19 cellular contexts compared by ENCODE assay signal in genomic region chr4:165458451-165458850, GRCh38.
DNase-seq lines count a peak whose midpoint lies in the region; TF ChIP-seq lines count a peak whose summit lies in the region.
"Had no signal": no experiment of that assay in that cellular context is flagged by ENCODE, and none has a peak within 500 bp of the region (broad histone marks: within the 10 kb centered on the region; RNA-seq: fewer than 3 reads in every experiment).

No MANE protein-coding gene starts in this region.

- peak; percentile 27 for DNase-seq in COLO829 (ENCODE audit: low spot score)
- DNase-seq in NCI-H69 (lab: John Stamatoyannopoulos, UW) = peak; percentile 12
- no peak for DNase-seq in chondrocyte (ENCODE audit: low spot score)
- no peak for DNase-seq in glutamatergic neuron
- DNase-seq in NCI-H2196 treated with DMSO at 0.1 percent for 48 hours (lab: John Stamatoyannopoulos, UW; ENCODE audit: unreplicated experiment) = no peak
- DNase-seq in activated naive CD4-positive, alpha-beta T cell treated with anti-CD3 and anti-CD28 coated beads for 36 hours = no peak
- DNase-seq in immature natural killer cell = no peak
- DNase-seq: Calu3; CD4-positive, alpha-beta T cell; DND-41; H9; IMR-90; NCI-H1436; NCI-H2029; NCI-H2171; NCI-H526 treated with DMSO at 0.1 percent for 48 hours; SHP77; SK-N-SH; T-cell had no signal

- peak overlapping the region; percentile 51 for H3K27ac Mint-ChIP-seq in chondrocyte (ENCODE audit: unreplicated experiment)
- H3K27ac Mint-ChIP-seq in glutamatergic neuron (ENCODE audit: unreplicated experiment) = peak overlapping the region; percentile 85
- H3K27ac Mint-ChIP-seq in activated naive CD4-positive, alpha-beta T cell treated with anti-CD3 and anti-CD28 coated beads for 36 hours = no peak overlapping the region
- no peak overlapping the region for H3K27ac Mint-ChIP-seq in immature natural killer cell
- H3K27ac Mint-ChIP-seq: CD4-positive, alpha-beta T cell; T-cell had no signal

- TF ChIP-seq CTCF in chondrocyte (IDR thresholded peaks at IDR 0.05) = no peak
- TF ChIP-seq CTCF in glutamatergic neuron (IDR thresholded peaks at IDR 0.05; ENCODE audit: partially characterized antibody, unreplicated experiment) = no peak

- H3K36me3 Mint-ChIP-seq in chondrocyte (ENCODE audit: low read depth) (peaks cover 2% of the 10 kb centered on the region), glutamatergic neuron (ENCODE audit: unreplicated experiment) (peaks cover 3% of the 10 kb centered on the region), immature natural killer cell (no peaks in the 10 kb centered on the region)
- H3K36me3 Mint-ChIP-seq in activated naive CD4-positive, alpha-beta T cell treated with anti-CD3 and anti-CD28 coated beads for 36 hours (ENCODE audit: low read depth) = no peaks in the 10 kb centered on the region
- H3K36me3 Mint-ChIP-seq: T-cell had no signal

- intact Hi-C loops in activated naive CD4-positive, alpha-beta T cell treated with anti-CD3 and anti-CD28 coated beads for 36 hours (cut with micrococcal nuclease) = no loop called here

- no peak overlapping the region for H3K4me3 Mint-ChIP-seq in chondrocyte (ENCODE audit: unreplicated experiment)
- H3K4me3 Mint-ChIP-seq in glutamatergic neuron (ENCODE audit: unreplicated experiment) = peak overlapping the region; percentile 28
- no peak overlapping the region for H3K4me3 Mint-ChIP-seq in activated naive CD4-positive, alpha-beta T cell treated with anti-CD3 and anti-CD28 coated beads for 36 hours
- H3K4me3 Mint-ChIP-seq in immature natural killer cell = no peak overlapping the region
- H3K4me3 Mint-ChIP-seq: CD4-positive, alpha-beta T cell; T-cell had no signal

- CTCF ChIA-PET in activated naive CD4-positive, alpha-beta T cell treated with anti-CD3 and anti-CD28 coated beads for 36 hours (lab: Charles Lee) = interaction anchor here (0.5 kb wide), 1 partner anchor 91 kb away, joined by 3 read pairs; no protein-coding TSS in a partner anchor

- H3K27me3 Mint-ChIP-seq in chondrocyte (ENCODE audit: low read depth) (no peaks in the 10 kb centered on the region), glutamatergic neuron (ENCODE audit: unreplicated experiment) (peaks cover 3% of the 10 kb centered on the region), immature natural killer cell (ENCODE audit: low read depth in 3 of 3) (peaks cover 2 to 8% (median 7%) of the 10 kb centered on the region in 3 donors)
- no peaks in the 10 kb centered on the region for H3K27me3 Mint-ChIP-seq in activated naive CD4-positive, alpha-beta T cell treated with anti-CD3 and anti-CD28 coated beads for 36 hours (ENCODE audit: low read depth)

- peaks cover 60% of the 10 kb centered on the region for H3K4me1 Mint-ChIP-seq in chondrocyte (ENCODE audit: low read depth)
- peaks cover 34% of the 10 kb centered on the region for H3K4me1 Mint-ChIP-seq in glutamatergic neuron (ENCODE audit: low read depth, unreplicated experiment)
- H3K4me1 Mint-ChIP-seq in activated naive CD4-positive, alpha-beta T cell treated with anti-CD3 and anti-CD28 coated beads for 36 hours (ENCODE audit: low read depth) = no peaks in the 10 kb centered on the region
- H3K4me1 Mint-ChIP-seq in immature natural killer cell = no peaks in the 10 kb centered on the region
- H3K4me1 Mint-ChIP-seq: T-cell had no signal

- H3K9me3 Mint-ChIP-seq in chondrocyte (ENCODE audit: low read depth) = no peaks in the 10 kb centered on the region
- no peaks in the 10 kb centered on the region for H3K9me3 Mint-ChIP-seq in glutamatergic neuron (ENCODE audit: unreplicated experiment)
- H3K9me3 Mint-ChIP-seq in activated naive CD4-positive, alpha-beta T cell treated with anti-CD3 and anti-CD28 coated beads for 36 hours = no peaks in the 10 kb centered on the region
- no peaks in the 10 kb centered on the region for H3K9me3 Mint-ChIP-seq in immature natural killer cell
- H3K9me3 Mint-ChIP-seq: CD4-positive, alpha-beta T cell; H9; T-cell had no signal

Comparison
In these comparisons a context has a peak if more than half of its experiments do, and no peak if none do; other contexts are left out.
1. DNase-seq: peak in COLO829 (single experiment) and NCI-H69 (single experiment); none in chondrocyte (single experiment), glutamatergic neuron (single experiment), NCI-H2196 treated with DMSO at 0.1 percent for 48 hours (single experiment), activated naive CD4-positive, alpha-beta T cell treated with anti-CD3 and anti-CD28 coated beads for 36 hours (single experiment) and immature natural killer cell (0 of 3).
2. H3K27ac Mint-ChIP-seq: peak in chondrocyte (single experiment) and glutamatergic neuron (single experiment); none in activated naive CD4-positive, alpha-beta T cell treated with anti-CD3 and anti-CD28 coated beads for 36 hours (single experiment) and immature natural killer cell (0 of 6).